Comparison of ENCODE assay signal across 20 cellular contexts in the genomic region with DNA sequence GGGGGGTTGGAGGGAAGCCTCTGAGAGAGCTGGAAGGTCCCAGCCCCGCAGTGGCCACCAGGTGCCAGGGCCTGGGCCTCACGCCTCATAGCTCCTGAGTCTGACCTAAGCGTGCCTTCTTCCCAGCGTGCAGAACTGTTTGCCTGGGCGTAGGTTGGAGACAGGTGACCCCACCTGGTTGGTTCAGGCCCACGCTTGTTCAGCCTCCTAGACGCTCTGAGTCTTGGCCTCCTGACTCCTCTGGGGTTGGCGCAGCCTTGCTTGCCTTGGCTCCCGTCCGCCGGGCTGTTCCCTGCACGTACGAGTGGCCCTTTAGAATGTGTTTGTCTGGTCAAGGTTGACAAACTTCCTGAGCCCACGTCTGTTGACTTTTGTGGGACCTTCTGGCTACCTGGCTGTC.
A peak's percentile ranks its signal among the peaks of the same experiment; 100 is the strongest.
DNase-seq lines count a peak whose midpoint lies in the region; ATAC-seq and TF ChIP-seq lines count a peak whose summit lies in the region.
"Had no signal": no experiment of that assay in that cellular context is flagged by ENCODE, and none has a peak within 500 bp of the region (broad histone marks: within the 10 kb centered on the region; RNA-seq: fewer than 3 reads in every experiment).

No MANE protein-coding gene starts in this region.

- H3K4me1 Mint-ChIP-seq in stimulated activated effector memory CD8-positive, alpha-beta T cell treated with anti-CD3 and anti-CD28 coated beads, Interleukin-12 subunit alpha, Interleukin-12 subunit beta, amount 100 ng/mL, for 72 hours, result no peaks in the 10 kb centered on the region

- H3K4me1 ChIP-seq in IMR-90 (ENCODE audit: control insufficient read depth, insufficient read depth, low read length), result peaks cover 8% of the 10 kb centered on the region
- H3K4me1 ChIP-seq in heart left ventricle, result no peaks in the 10 kb centered on the region
- H3K4me1 ChIP-seq: testis had no signal

- H3K4me3 ChIP-seq in IMR-90 (ENCODE audit: insufficient read depth, low read depth, low read length) (no peak overlapping the region), heart left ventricle (no peak overlapping the region)
- H3K4me3 ChIP-seq: testis had no signal

- dilution Hi-C loops in IMR-90 (cut with HindIII; ENCODE audit: low sequenced_read_pairs, unreplicated experiment), result no loop called here

- no peak for TF ChIP-seq POLR2A in IMR-90 (IDR thresholded peaks at IDR 0.05; ENCODE audit: low read depth, low read length)
- TF ChIP-seq POLR2A in heart left ventricle (IDR thresholded peaks at IDR 0.05), result no peak

- no peak overlapping the region for H3K9ac ChIP-seq in IMR-90 (ENCODE audit: low read depth, low read length)

- no peaks in the 10 kb centered on the region for H3K36me3 Mint-ChIP-seq in stimulated activated effector memory CD8-positive, alpha-beta T cell treated with anti-CD3 and anti-CD28 coated beads, Interleukin-12 subunit alpha, Interleukin-12 subunit beta, amount 100 ng/mL, for 72 hours

- no peak for TF ChIP-seq CTCF in IMR-90 (conservative IDR thresholded peaks at IDR 0.05; ENCODE audit: low read depth, low read length)
- TF ChIP-seq CTCF in heart left ventricle (IDR thresholded peaks at IDR 0.05), result no peak

- H4K5ac ChIP-seq in IMR-90 (ENCODE audit: low read depth, low read length), result no peak overlapping the region

- H2BK15ac ChIP-seq in IMR-90 (ENCODE audit: low read depth, low read length), result no peak overlapping the region

- H3K4me2 ChIP-seq in IMR-90 (ENCODE audit: low read depth, low read length), result no peak overlapping the region

- H3K14ac ChIP-seq in IMR-90 (replicated peaks; ENCODE audit: low read depth, low read length), result no peak overlapping the region

- H3K18ac ChIP-seq in IMR-90 (ENCODE audit: low read depth, low read length), result no peak overlapping the region

- H3K27me3 ChIP-seq in IMR-90 (ENCODE audit: control insufficient read depth, insufficient read depth, low read length), result no peaks in the 10 kb centered on the region
- H3K27me3 ChIP-seq in heart left ventricle, result peaks cover 0 to 14% (median 0%) of the 10 kb centered on the region in 9 donors
- H3K27me3 ChIP-seq: testis had no signal

- CTCF ChIA-PET in IMR-90 (lab: Yijun Ruan, JAX), result no interaction called here

- no peak overlapping the region for H2AFZ ChIP-seq in IMR-90 (replicated peaks; ENCODE audit: low read length, poor library complexity)

- no peaks in the 10 kb centered on the region; the same call in 1 of the 2 replicates for H3K9me1 ChIP-seq in IMR-90 (ENCODE audit: insufficient read depth, low read length)

- 97% methylated on average over 7 of the region's 14 CpGs; no CpG with 5 or more reads in 1 of the 2 experiments for WGBS in IMR-90 (ENCODE audit: extremely low coverage in 2 of 2, insufficient read length in 1 of 2), 2 experiments
- WGBS in heart left ventricle, 4 donors, result 79 to 96% (median 92%) methylated on average over 12 to 14 of the region's 14 CpGs

- POLR2A ChIA-PET in IMR-90 (lab: Charles Lee; ENCODE audit: unreplicated experiment), result no interaction called here

- ATAC-seq in IMR-90 (ENCODE audit: low read depth) (no peak), esophagus mucosa (peak; percentile 86), GM21723 (IDR thresholded peaks at IDR 0.05; ENCODE audit: unreplicated experiment) (no peak), heart left ventricle (no peak)
- peak; percentile 13 for ATAC-seq in stimulated activated effector memory CD8-positive, alpha-beta T cell treated with anti-CD3 and anti-CD28 coated beads, Interleukin-12 subunit alpha, Interleukin-12 subunit beta, amount 100 ng/mL, for 72 hours
- ATAC-seq: left cardiac atrium had no signal

- H4K20me1 ChIP-seq in IMR-90 (ENCODE audit: insufficient read depth, low read length), result no peaks in the 10 kb centered on the region

- no TSS peak for BruUV-seq in IMR-90 (replicated peaks; lab: Mats Ljungman, UMichigan)

- H3K4ac ChIP-seq in IMR-90 (ENCODE audit: low read depth, low read length), result no peak overlapping the region

- H3K9me3 Mint-ChIP-seq in stimulated activated effector memory CD8-positive, alpha-beta T cell treated with anti-CD3 and anti-CD28 coated beads, Interleukin-12 subunit alpha, Interleukin-12 subunit beta, amount 100 ng/mL, for 72 hours, result no peaks in the 10 kb centered on the region

- no peak overlapping the region for H3K23ac ChIP-seq in IMR-90 (ENCODE audit: low read depth, low read length)

- no peak overlapping the region for H3K4me3 Mint-ChIP-seq in stimulated activated effector memory CD8-positive, alpha-beta T cell treated with anti-CD3 and anti-CD28 coated beads, Interleukin-12 subunit alpha, Interleukin-12 subunit beta, amount 100 ng/mL, for 72 hours

- H4K8ac ChIP-seq in IMR-90 (ENCODE audit: low read depth in 2 of 2, low read length in 2 of 2), result no peak overlapping the region

- H2BK120ac ChIP-seq in IMR-90 (ENCODE audit: low read depth, low read length), result no peak overlapping the region

- no peak overlapping the region for H4K91ac ChIP-seq in IMR-90 (ENCODE audit: insufficient read depth, low read depth, low read length)

- H2AK5ac ChIP-seq in IMR-90 (ENCODE audit: low read depth, low read length), result 0 out of 2 replicates have a peak overlapping the region, but pooled peaks have one; percentile 8

- no peak overlapping the region for H2BK20ac ChIP-seq in IMR-90 (ENCODE audit: low read depth, low read length)

- no peak for DNase-seq in IMR-90
- peak; percentile 37 for DNase-seq in NCI-H748 treated with DMSO at 0.1 percent for 48 hours (lab: John Stamatoyannopoulos, UW)
- no peak for DNase-seq in stimulated activated effector memory CD8-positive, alpha-beta T cell treated with anti-CD3 and anti-CD28 coated beads, Interleukin-12 subunit alpha, Interleukin-12 subunit beta, amount 100 ng/mL, for 72 hours (ENCODE audit: low spot score in 2 of 2)
- DNase-seq in NCI-H82 treated with DMSO at 0.1 percent for 48 hours (lab: John Stamatoyannopoulos, UW; ENCODE audit: unreplicated experiment), result no peak
- DNase-seq in stimulated activated CD4-positive, alpha-beta T cell treated with anti-CD3 and anti-CD28 coated beads, Interleukin-12 subunit alpha, Interleukin-12 subunit beta, amount 100 ng/mL, for 4 hours, result no peak
- no peak for DNase-seq in heart left ventricle
- DNase-seq: activated CD4-positive, alpha-beta T cell treated with anti-CD3 and anti-CD28 coated beads for 4 hours; activated CD8-positive, alpha-beta memory T cell treated with anti-CD3 and anti-CD28 coated beads, Interleukin-2, amount 50 U/mL, for 4 hours; activated gamma-delta T cell treated with Interleukin-2 at 50 U/mL for 16 hours; amygdala; cerebellar nuclear complex; GF-D8; KBM-7; left cardiac atrium; NCI-H2227 treated with DMSO at 0.1 percent for 48 hours; stimulated activated CD4-positive, alpha-beta T cell treated with anti-CD3 and anti-CD28 coated beads, Interleukin-2, amount 100 ng/mL, for 48 hours; T1000; testis had no signal

- no peak overlapping the region for H2BK5ac ChIP-seq in IMR-90 (ENCODE audit: low read depth, low read length, poor library complexity, severe bottlenecking)

- in situ Hi-C loops in IMR-90 (cut with MboI; ENCODE audit: low sequenced_read_pairs), result no loop called here

- intact Hi-C loops in IMR-90 (cut with micrococcal nuclease), result no loop called here
- intact Hi-C loops in heart left ventricle (cut with DNase I), result no loop called here

- H3K56ac ChIP-seq in IMR-90 (ENCODE audit: extremely low read depth, insufficient read depth, low read length), result no peak overlapping the region

- H3K9me3 ChIP-seq in IMR-90 (ENCODE audit: control insufficient read depth, insufficient read depth, low read length) (no peaks in the 10 kb centered on the region), heart left ventricle (no peaks in the 10 kb centered on the region)
- H3K9me3 ChIP-seq: testis had no signal

- H2AK9ac ChIP-seq in IMR-90 (replicated peaks; ENCODE audit: low read depth, low read length, poor library complexity), result peak overlapping the region; percentile 34

- H3K36me3 ChIP-seq in IMR-90 (ENCODE audit: control insufficient read depth, insufficient read depth, low read length) (no peaks in the 10 kb centered on the region), heart left ventricle (no peaks in the 10 kb centered on the region)

- H3K27ac Mint-ChIP-seq in stimulated activated effector memory CD8-positive, alpha-beta T cell treated with anti-CD3 and anti-CD28 coated beads, Interleukin-12 subunit alpha, Interleukin-12 subunit beta, amount 100 ng/mL, for 72 hours, result no peak overlapping the region

- 0 out of 4 replicates have a peak, but pooled peaks cover 3 to 7% of the 10 kb centered on the region in 2 experiments for H3K79me1 ChIP-seq in IMR-90 (ENCODE audit: low read depth in 1 of 2, low read length in 2 of 2)

- no peak overlapping the region for H3K27ac ChIP-seq in IMR-90 (ENCODE audit: insufficient read depth, low read length)
- H3K27ac ChIP-seq in heart left ventricle, result no peak overlapping the region
- H3K27ac ChIP-seq: testis had no signal

- no peak for TF ChIP-seq RAD21 in IMR-90 (IDR thresholded peaks at IDR 0.05; ENCODE audit: low read length)

TF ChIP-seq in IMR-90, 13 proteins besides CTCF, POLR2A, EP300 and RAD21 (continues in another document):
- TF ChIP-seq RFX5 (IDR thresholded peaks at IDR 0.05; ENCODE audit: low read depth, low read length), result no peak
- TF ChIP-seq CEBPB (IDR thresholded peaks at IDR 0.05; ENCODE audit: low read depth, low read length), result no peak
- TF ChIP-seq FOS (IDR thresholded peaks at IDR 0.05; ENCODE audit: low read depth, low read length), result no peak
- TF ChIP-seq SMC3 (IDR thresholded peaks at IDR 0.05; ENCODE audit: low read depth, low read length), result no peak
- TF ChIP-seq BHLHE40 (IDR thresholded peaks at IDR 0.05; ENCODE audit: low read depth, low read length), result no peak
- TF ChIP-seq NFE2L2 (IDR thresholded peaks at IDR 0.05; ENCODE audit: low read depth, low read length), result no peak
- no peak for TF ChIP-seq MAZ (IDR thresholded peaks at IDR 0.05; ENCODE audit: borderline replicate concordance, low read depth, low read length)
- no peak for TF ChIP-seq RCOR1 (IDR thresholded peaks at IDR 0.05; ENCODE audit: insufficient replicate concordance, low read length)
- TF ChIP-seq, protein P1, sequence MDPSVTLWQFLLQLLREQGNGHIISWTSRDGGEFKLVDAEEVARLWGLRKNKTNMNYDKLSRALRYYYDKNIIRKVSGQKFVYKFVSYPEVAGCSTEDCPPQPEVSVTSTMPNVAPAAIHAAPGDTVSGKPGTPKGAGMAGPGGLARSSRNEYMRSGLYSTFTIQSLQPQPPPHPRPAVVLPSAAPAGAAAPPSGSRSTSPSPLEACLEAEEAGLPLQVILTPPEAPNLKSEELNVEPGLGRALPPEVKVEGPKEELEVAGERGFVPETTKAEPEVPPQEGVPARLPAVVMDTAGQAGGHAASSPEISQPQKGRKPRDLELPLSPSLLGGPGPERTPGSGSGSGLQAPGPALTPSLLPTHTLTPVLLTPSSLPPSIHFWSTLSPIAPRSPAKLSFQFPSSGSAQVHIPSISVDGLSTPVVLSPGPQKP (IDR thresholded peaks at IDR 0.05; ENCODE audit: borderline replicate concordance, low read depth, low read length), result no peak

Comparison
In these comparisons a context has a peak if more than half of its experiments do, and no peak if none do; other contexts are left out.
1. ATAC-seq: peak in esophagus mucosa (single experiment) and stimulated activated effector memory CD8-positive, alpha-beta T cell treated with anti-CD3 and anti-CD28 coated beads, Interleukin-12 subunit alpha, Interleukin-12 subunit beta, amount 100 ng/mL, for 72 hours (single experiment); none in IMR-90 (single experiment), GM21723 (single experiment) and heart left ventricle (0 of 4).